ENCODE assay signal across 8 cellular contexts in genomic region chr19:14405758-14406644, GRCh38. TPM values are rescaled to one million over a fixed set of nuclear protein-coding genes. Genes with fewer than 3 reads are reported as not detected.
A peak's percentile ranks its signal among the peaks of the same experiment; 100 is the strongest.
DNase-seq lines count a peak whose midpoint lies in the region; ATAC-seq, FAIRE-seq and TF ChIP-seq lines count a peak whose summit lies in the region.

No MANE protein-coding gene starts in this region.

- intact Hi-C loops in right cardiac atrium (cut with DNase I) = no loop called here

- H3K56ac ChIP-seq in H9 (ENCODE audit: insufficient read length, low read depth, low read length) = no peak overlapping the region

- no peak for FAIRE-seq in urothelium cell line (lab: Jason Lieb, UNC)

- H3K4me2 ChIP-seq in H9 (ENCODE audit: insufficient read depth, insufficient read length, low read length) = peak overlapping the region; percentile 17

- H3K79me1 ChIP-seq in H9 (ENCODE audit: insufficient read depth, low read depth, low read length, poor library complexity, severe bottlenecking) = no peaks in the 10 kb centered on the region

- no peak overlapping the region for H3K4ac ChIP-seq in H9 (ENCODE audit: low read depth, low read length)

- H3K79me2 ChIP-seq in H9 (ENCODE audit: insufficient read depth, low read length) = no peaks in the 10 kb centered on the region

- H3K4me3 Mint-ChIP-seq in H9 = peak overlapping the region; percentile 70 to 81
- peak overlapping the region; percentile 81 for H3K4me3 Mint-ChIP-seq in T-helper 17 cell

- no peak overlapping the region for H4K5ac ChIP-seq in H9 (ENCODE audit: insufficient read length, low read depth, low read length)

- peak; percentile 99 for TF ChIP-seq CTCF in H9 (conservative IDR thresholded peaks at IDR 0.05)

- H3K27me3 Mint-ChIP-seq in H9 (ENCODE audit: low read depth) (peaks cover 1% of the 10 kb centered on the region; the same call in 1 of the 2 replicates), T-helper 17 cell (no peaks in the 10 kb centered on the region)

- no peak overlapping the region for H3K9ac ChIP-seq in H9 (ENCODE audit: extremely low read depth, insufficient read length, low read length)

- H4K91ac ChIP-seq in H9 (ENCODE audit: insufficient read length, low read depth, low read length) = no peak overlapping the region

- no peaks in the 10 kb centered on the region; a peak in 1 of 5 replicates for H3K9me3 Mint-ChIP-seq in H9

- no peak overlapping the region for H2AFZ ChIP-seq in H9 (ENCODE audit: low read length)

- H3K4me1 Mint-ChIP-seq in H9 (peaks cover 12 to 16% of the 10 kb centered on the region in 2 experiments), T-helper 17 cell (peaks cover 43% of the 10 kb centered on the region)

- H3K14ac ChIP-seq in H9 (ENCODE audit: insufficient read depth, low read length) = no peak overlapping the region

- H3K4me1 ChIP-seq in H9 (ENCODE audit: insufficient read depth, low read length) (no peaks in the 10 kb centered on the region), right cardiac atrium (ENCODE audit: control insufficient read depth, insufficient read depth, low read length) (no peaks in the 10 kb centered on the region)

- WGBS in H9 (ENCODE audit: extremely low coverage, insufficient read length, low lambda C conversion rate) = no CpG with 5 or more reads among the region's 61 CpGs
- 28% methylated on average over 61 of the region's 61 CpGs for WGBS in right cardiac atrium

- H2BK12ac ChIP-seq in H9 (ENCODE audit: insufficient read length, low read depth, low read length) = no peak overlapping the region

- no peak overlapping the region for H2BK15ac ChIP-seq in H9 (ENCODE audit: low read depth, low read length)

- no peaks in the 10 kb centered on the region for H3K27me3 ChIP-seq in H9 (ENCODE audit: insufficient read depth, low read length)
- H3K27me3 ChIP-seq in right cardiac atrium (ENCODE audit: control insufficient read depth, insufficient read depth) = no peaks in the 10 kb centered on the region

- no peak overlapping the region for H2AK5ac ChIP-seq in H9 (ENCODE audit: insufficient read length, low read length)

- peak overlapping the region; percentile 4 for H3K18ac ChIP-seq in H9 (ENCODE audit: insufficient read length, low read depth, low read length)

- no peak overlapping the region for H3T11ph ChIP-seq in H9 (ENCODE audit: low read length)

- no peak overlapping the region for H4K8ac ChIP-seq in H9 (replicated peaks; ENCODE audit: insufficient read length, low read depth, low read length)

- H3K27ac Mint-ChIP-seq in H9 = peak overlapping the region in 2 of 3 experiments; percentile 97 to 99; a peak in 5 of 7 replicates
- peak overlapping the region; percentile 93 for H3K27ac Mint-ChIP-seq in T-helper 17 cell

- no peak overlapping the region for H3K23ac ChIP-seq in H9 (ENCODE audit: insufficient read length, low read depth, low read length)

- H3K36me3 Mint-ChIP-seq in H9 (ENCODE audit: insufficient read depth in 1 of 3, low read depth in 3 of 3) (peaks cover 24 to 42% (median 36%) of the 10 kb centered on the region in 3 experiments), T-helper 17 cell (ENCODE audit: low read depth) (peaks cover 15% of the 10 kb centered on the region)

- H4K20me1 ChIP-seq in H9 (ENCODE audit: control insufficient read depth, insufficient read depth, insufficient read length) = no peaks in the 10 kb centered on the region

- H2BK20ac ChIP-seq in H9 (ENCODE audit: low read depth, low read length, poor library complexity, severe bottlenecking) = no peak overlapping the region

- ATAC-seq in T-helper 17 cell (peak; percentile 63), right cardiac atrium (peak; percentile 89 to 90)

- H3K23me2 ChIP-seq in H9 (ENCODE audit: insufficient read length, low read depth, low read length, poor library complexity, severe bottlenecking) = no peaks in the 10 kb centered on the region

- H2BK5ac ChIP-seq in H9 (ENCODE audit: insufficient read length, low read length) = no peak overlapping the region

- H3K9me3 ChIP-seq in H9 (ENCODE audit: control insufficient read depth, low read depth, low read length) (no peaks in the 10 kb centered on the region), T-helper 17 cell (ENCODE audit: control insufficient read depth, low read length, poor library complexity, severe bottlenecking) (no peaks in the 10 kb centered on the region), right cardiac atrium (ENCODE audit: control insufficient read depth, low read length) (no peaks in the 10 kb centered on the region)

- no peak overlapping the region for H3K4me3 ChIP-seq in right cardiac atrium (ENCODE audit: low read length)

- peak; percentile 99 for DNase-seq in ELF-1 (ENCODE audit: low read depth, low spot score)
- DNase-seq in H9 = peak; percentile 99
- DNase-seq in NCI-H1092 (lab: John Stamatoyannopoulos, UW) = peak; percentile 8
- peak; percentile 85 to 92 (median 87) for DNase-seq in T-helper 17 cell
- peak; percentile 26 to 94 (median 85) for DNase-seq in anterior cingulate cortex (lab: John Stamatoyannopoulos, UW)
- peak; percentile 87 to 96 (median 93) for DNase-seq in right cardiac atrium
- DNase-seq in putamen (ENCODE audit: low spot score) = peak; percentile 82
- peak; percentile 84 for DNase-seq in urothelium cell line (ENCODE audit: low spot score)

- no peak overlapping the region for H2BK120ac ChIP-seq in H9 (ENCODE audit: low read depth, low read length, poor library complexity, severe bottlenecking)

- H3K27ac ChIP-seq in H9 (ENCODE audit: insufficient read length, low read depth, low read length) (no peak overlapping the region), right cardiac atrium (ENCODE audit: low read length) (no peak overlapping the region)

RNA-seq across cellular contexts. Expression of gene DDX39A, which starts 13.1 kb away (rescaled TPM):
- total RNA-seq in H9 (2021) = 137 and 145 TPM in 2 replicates
- total RNA-seq in T-helper 17 cell = 100 to 1,000 TPM; 276 to 284 TPM
- total RNA-seq in right cardiac atrium = 10 to 100 TPM; 20.7 to 34.7 (median 30.2) TPM
- polyA plus RNA-seq in right cardiac atrium = 30.3 TPM

RNA-seq across cellular contexts. Expression of gene ADGRE5, which starts 24.8 kb away (rescaled TPM):
- total RNA-seq in H9 (2021) (0.96 and 0.97 TPM in 2 replicates), T-helper 17 cell (1,000 to 10,000 TPM; 1,097 to 1,799 TPM), right cardiac atrium (10 to 100 TPM; 27.6 to 41.0 (median 35.1) TPM)
- 17.7 TPM for polyA plus RNA-seq in right cardiac atrium

RNA-seq across cellular contexts. Expression of gene PKN1, which starts 27.1 kb away (rescaled TPM):
- total RNA-seq in H9 (2021) (149 and 159 TPM in 2 replicates), T-helper 17 cell (100 to 1,000 TPM; 163 to 202 TPM), right cardiac atrium (100 to 1,000 TPM; 122 to 138 (median 130) TPM)
- 79.3 TPM for polyA plus RNA-seq in right cardiac atrium

Comparison
In these comparisons a context has a peak if more than half of its experiments do, and no peak if none do; other contexts are left out.
1. DNase-seq: peak in every context shown above with its lines; median percentile 99 in ELF-1; 99 in H9; 93 in right cardiac atrium; 87 in T-helper 17 cell; 85 in anterior cingulate cortex; 84 in urothelium cell line; 82 in putamen; 8 in NCI-H1092.
2. RNA of gene ADGRE5, which starts 24.8 kb away (total RNA-seq): 1,097 to 1,799 TPM in T-helper 17 cell; 27.6 to 41.0 TPM in right cardiac atrium and 0.96 to 0.97 TPM in H9; every median in the first group is over 10 times any median in the second.